Comparison of ENCODE assay signal across 9 cellular contexts in the genomic region with DNA sequence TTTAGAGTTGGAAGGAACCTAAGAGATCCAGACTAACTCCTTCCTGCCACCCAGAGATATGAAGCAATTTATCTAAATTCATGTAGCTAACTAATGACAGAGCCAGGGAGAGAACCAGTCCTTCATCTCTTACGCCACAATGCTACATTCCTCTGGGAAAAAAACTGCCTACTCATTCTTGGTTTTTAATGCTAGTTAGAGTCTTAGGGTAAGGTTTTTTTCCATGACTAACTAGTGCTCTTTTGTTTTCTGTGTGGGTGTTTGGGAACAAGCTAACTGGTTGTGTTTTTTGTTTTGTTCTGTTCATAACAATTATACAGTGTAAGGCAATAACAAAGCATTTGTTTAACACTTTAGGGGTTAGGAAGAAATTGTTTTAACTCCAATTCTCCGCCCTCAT. TPM values are rescaled to one million over a fixed set of nuclear protein-coding genes. Genes with fewer than 3 reads are reported as not detected.
DNase-seq lines count a peak whose midpoint lies in the region; ATAC-seq and TF ChIP-seq lines count a peak whose summit lies in the region.
"Had no signal": no experiment of that assay in that cellular context is flagged by ENCODE, and none has a peak within 500 bp of the region (broad histone marks: within the 10 kb centered on the region; RNA-seq: fewer than 3 reads in every experiment).

No MANE protein-coding gene starts in this region.

- peak overlapping the region in 1 of 2 experiments; percentile 5; a peak in 1 of 5 replicates for H3K4me3 Mint-ChIP-seq in H9

- ATAC-seq in sciatic nerve, result peak; percentile 91
- no peak for ATAC-seq in HG03039 (IDR thresholded peaks at IDR 0.05; ENCODE audit: unreplicated experiment)
- no peak for ATAC-seq in HG02678 (IDR thresholded peaks at IDR 0.05; ENCODE audit: unreplicated experiment)

- no peaks in the 10 kb centered on the region; the same call in 1 of the 2 replicates for H3K79me2 ChIP-seq in H9 (ENCODE audit: insufficient read depth, low read length)

- no peak overlapping the region for H3T11ph ChIP-seq in H9 (ENCODE audit: low read length)

- no peak overlapping the region for H4K8ac ChIP-seq in H9 (replicated peaks; ENCODE audit: insufficient read length, low read depth, low read length)

- no peak overlapping the region for H3K4me2 ChIP-seq in H9 (ENCODE audit: insufficient read depth, insufficient read length, low read length)

- DNase-seq in H9 (no peak), amniotic stem cell (lab: John Stamatoyannopoulos, UW) (peak; percentile 81), cardiac muscle cell (ENCODE audit: low read depth in 1 of 2, low spot score in 1 of 2) (peak; percentile 34 to 97), sciatic nerve (ENCODE audit: low spot score) (no peak), NCI-H526 (lab: John Stamatoyannopoulos, UW) (no peak)
- no peak for DNase-seq in central memory CD4-positive, alpha-beta T cell
- DNase-seq: stimulated activated CD4-positive, alpha-beta T cell treated with anti-CD3 and anti-CD28 coated beads, Interleukin-2, amount 100 ng/mL, for 48 hours had no signal

- no peak overlapping the region for H4K5ac ChIP-seq in H9 (ENCODE audit: insufficient read length, low read depth, low read length)

- no peak overlapping the region for H3K23ac ChIP-seq in H9 (ENCODE audit: insufficient read length, low read depth, low read length)

- H3K4ac ChIP-seq in H9 (ENCODE audit: low read depth, low read length), result no peak overlapping the region

- no peak overlapping the region for H3K4me3 ChIP-seq in cardiac muscle cell

- H3K23me2 ChIP-seq in H9 (ENCODE audit: insufficient read length, low read depth, low read length, poor library complexity, severe bottlenecking), result no peaks in the 10 kb centered on the region

- H2BK15ac ChIP-seq in H9 (ENCODE audit: low read depth, low read length), result no peak overlapping the region

- no peaks in the 10 kb centered on the region for H3K27me3 Mint-ChIP-seq in H9 (ENCODE audit: low read depth)

- no peak overlapping the region for H2BK12ac ChIP-seq in H9 (ENCODE audit: insufficient read length, low read depth, low read length)

- no peak overlapping the region for H4K91ac ChIP-seq in H9 (ENCODE audit: insufficient read length, low read depth, low read length)

- H3K9ac ChIP-seq in H9 (ENCODE audit: extremely low read depth, insufficient read length, low read length), result no peak overlapping the region

- WGBS in H9 (ENCODE audit: extremely low coverage, insufficient read length, low lambda C conversion rate), result no CpG with 5 or more reads among the region's 2 CpGs

- no peak overlapping the region for H3K56ac ChIP-seq in H9 (ENCODE audit: insufficient read length, low read depth, low read length)

- H3K18ac ChIP-seq in H9 (ENCODE audit: insufficient read length, low read depth, low read length), result no peak overlapping the region

- no peak for TF ChIP-seq CTCF in H9 (conservative IDR thresholded peaks at IDR 0.05)
- no peak for TF ChIP-seq CTCF in cardiac muscle cell (IDR thresholded peaks at IDR 0.05; ENCODE audit: low read depth, low read length)

- H3K4me1 ChIP-seq in H9 (ENCODE audit: insufficient read depth, low read length) (peaks cover 5% of the 10 kb centered on the region), cardiac muscle cell (ENCODE audit: low read depth) (peaks cover 49% of the 10 kb centered on the region)

- intact Hi-C loops in sciatic nerve (cut with DNase I), result no loop called here

- H3K79me1 ChIP-seq in H9 (ENCODE audit: insufficient read depth, low read depth, low read length, poor library complexity, severe bottlenecking), result no peaks in the 10 kb centered on the region

- peaks cover 10 to 23% (median 21%) of the 10 kb centered on the region in 3 experiments for H3K36me3 Mint-ChIP-seq in H9 (ENCODE audit: insufficient read depth in 1 of 3, low read depth in 3 of 3)

- H3K36me3 ChIP-seq in cardiac muscle cell, result peaks cover 4% of the 10 kb centered on the region

- H4K20me1 ChIP-seq in H9 (ENCODE audit: control insufficient read depth, insufficient read depth, insufficient read length), result no peaks in the 10 kb centered on the region

- H2BK20ac ChIP-seq in H9 (ENCODE audit: low read depth, low read length, poor library complexity, severe bottlenecking), result no peak overlapping the region

- no peak overlapping the region for H2AK5ac ChIP-seq in H9 (ENCODE audit: insufficient read length, low read length)

- H3K27ac Mint-ChIP-seq in H9, result peak overlapping the region; percentile 76 to 95 (median 93)

- no peaks in the 10 kb centered on the region for H3K9me3 Mint-ChIP-seq in H9

- H2AFZ ChIP-seq in H9 (ENCODE audit: low read length), result no peak overlapping the region

- H3K9me3 ChIP-seq in H9 (ENCODE audit: control insufficient read depth, low read depth, low read length) (no peaks in the 10 kb centered on the region), cardiac muscle cell (ENCODE audit: low read depth) (no peaks in the 10 kb centered on the region)

- no peak overlapping the region for H3K14ac ChIP-seq in H9 (ENCODE audit: insufficient read depth, low read length)

- H2BK120ac ChIP-seq in H9 (ENCODE audit: low read depth, low read length, poor library complexity, severe bottlenecking), result peak overlapping the region; percentile 19

- H3K27ac ChIP-seq in H9 (ENCODE audit: insufficient read length, low read depth, low read length), result peak overlapping the region; percentile 87
- H3K27ac ChIP-seq in cardiac muscle cell, result peak overlapping the region; percentile 67

- peaks cover 68 to 72% of the 10 kb centered on the region in 2 experiments for H3K4me1 Mint-ChIP-seq in H9

- H2BK5ac ChIP-seq in H9 (ENCODE audit: insufficient read length, low read length), result no peak overlapping the region

- no peaks in the 10 kb centered on the region for H3K27me3 ChIP-seq in H9 (ENCODE audit: insufficient read depth, low read length)
- H3K27me3 ChIP-seq in cardiac muscle cell, result no peaks in the 10 kb centered on the region

RNA-seq across cellular contexts. Expression of gene SLC44A1, which starts 52.4 kb away (rescaled TPM):
- total RNA-seq in H9 (2021), result 59.6 and 60.7 TPM in 2 replicates
- 29.4 and 38.7 TPM in 2 replicates for total RNA-seq in cardiac muscle cell
- 32.4 and 54.2 TPM in 2 replicates for polyA plus RNA-seq in cardiac muscle cell
- total RNA-seq in sciatic nerve, result 82.2 TPM

Comparison
In these comparisons a context has a peak if more than half of its experiments do, and no peak if none do; other contexts are left out.
1. DNase-seq: peak in amniotic stem cell (single experiment) and cardiac muscle cell (2 of 2); none in H9 (single experiment), sciatic nerve (single experiment), NCI-H526 (0 of 2) and central memory CD4-positive, alpha-beta T cell (single experiment).